In genomic region chr4:14783011-14783877, GRCh38 we compare ENCODE assay signal across 8 cellular contexts.
DNase-seq lines count a peak whose midpoint lies in the region; ATAC-seq, FAIRE-seq and TF ChIP-seq lines count a peak whose summit lies in the region.

No MANE protein-coding gene starts in this region.

- peak; percentile 59 for FAIRE-seq in GM18507 (lab: Jason Lieb, UNC)

- peak; percentile 98 for ATAC-seq in GM21717 (IDR thresholded peaks at IDR 0.05; ENCODE audit: unreplicated experiment)

- no peak for TF ChIP-seq CTCF in fibroblast of pulmonary artery (IDR thresholded peaks at IDR 0.05; ENCODE audit: low read length, missing control alignments)

- DNase-seq in GM18507 (ENCODE audit: extremely low spot score, insufficient read length, low read depth) (no peak), HT1080 (ENCODE audit: low read depth) (peak; percentile 98), fibroblast of pulmonary artery (ENCODE audit: low read depth) (peak; percentile 11), NCI-H2171 treated with DMSO at 0.1 percent for 48 hours (lab: John Stamatoyannopoulos, UW) (no peak), NCI-H526 treated with DMSO at 0.1 percent for 48 hours (lab: John Stamatoyannopoulos, UW) (no peak), NCI-H1092 treated with DMSO at 0.1 percent for 48 hours (lab: John Stamatoyannopoulos, UW) (no peak), NCI-H128 (lab: John Stamatoyannopoulos, UW; ENCODE audit: unreplicated experiment) (no peak)

- no peak overlapping the region for H3K4me3 ChIP-seq in fibroblast of pulmonary artery (replicated peaks; ENCODE audit: low read depth, low read length)

Comparison
In these comparisons a context has a peak if more than half of its experiments do, and no peak if none do; other contexts are left out.
1. DNase-seq: peak in HT1080 (single experiment) and fibroblast of pulmonary artery (single experiment); none in GM18507 (single experiment), NCI-H2171 treated with DMSO at 0.1 percent for 48 hours (single experiment), NCI-H526 treated with DMSO at 0.1 percent for 48 hours (single experiment), NCI-H1092 treated with DMSO at 0.1 percent for 48 hours (single experiment) and NCI-H128 (single experiment).